In genomic region chr1:46223472-46223943, GRCh38 we compare ENCODE assay signal across 8 cellular contexts. TPM values are rescaled to one million over a fixed set of nuclear protein-coding genes. Genes with fewer than 3 reads are reported as not detected.
DNase-seq lines count a peak whose midpoint lies in the region; ATAC-seq and TF ChIP-seq lines count a peak whose summit lies in the region.

No MANE protein-coding gene starts in this region.

- H3K36me3 Mint-ChIP-seq in activated CD4-positive, alpha-beta T cell treated with anti-CD3 and anti-CD28 coated beads, Interleukin-2, amount 10 ng/mL, durations not matched to agents 24 days and 14 days (ENCODE audit: low read depth): no peaks in the 10 kb centered on the region

- H3K36me3 ChIP-seq in lung (ENCODE audit: control insufficient read depth in 2 of 2, insufficient read depth in 2 of 2, low read length in 2 of 2): no peaks in the 10 kb centered on the region

- ATAC-seq in HG03432 (IDR thresholded peaks at IDR 0.05; ENCODE audit: unreplicated experiment) (peak; percentile 77), lung (ENCODE audit: insufficient read depth, low FRiP score) (peak; percentile 59)

- no peak overlapping the region for H3K4me3 ChIP-seq in dorsolateral prefrontal cortex
- no peak overlapping the region for H3K4me3 ChIP-seq in lung

- H3K4me1 Mint-ChIP-seq in activated CD4-positive, alpha-beta T cell treated with anti-CD3 and anti-CD28 coated beads, Interleukin-2, amount 10 ng/mL, durations not matched to agents 24 days and 14 days: peaks cover 4% of the 10 kb centered on the region

- peak; percentile 71 to 98 (median 94) for TF ChIP-seq CTCF in dorsolateral prefrontal cortex (IDR thresholded peaks at IDR 0.05 in 54 of 56, conservative IDR thresholded peaks at IDR 0.05 in 2 of 56; ENCODE audit: low read depth in 1 of 56, partially characterized antibody in 56 of 56)
- TF ChIP-seq CTCF in lung (IDR thresholded peaks at IDR 0.05; ENCODE audit: control extremely low read depth, extremely low read depth): peak; percentile 81

- no peak overlapping the region for H3K27ac Mint-ChIP-seq in activated CD4-positive, alpha-beta T cell treated with anti-CD3 and anti-CD28 coated beads, Interleukin-2, amount 10 ng/mL, durations not matched to agents 24 days and 14 days

- intact Hi-C loops in activated CD4-positive, alpha-beta T cell treated with anti-CD3 and anti-CD28 coated beads, Interleukin-2, amount 10 ng/mL, durations not matched to agents 24 days and 14 days (cut with micrococcal nuclease): loop anchor here (1.0 to 2.0 kb wide), 2 partner anchors 39 to 186 kb away; no protein-coding TSS in a partner anchor
- intact Hi-C loops in dorsolateral prefrontal cortex (cut with DNase I): loop anchor here in 1 of 2 donors (1.0 to 5.0 kb wide), 4 partner anchors 43 to 187 kb away; partner anchors contain the start of genes LRRC41 and UQCRH

- no peaks in the 10 kb centered on the region for H3K4me1 ChIP-seq in lung (ENCODE audit: control insufficient read depth in 2 of 2, insufficient read depth in 2 of 2, low read length in 2 of 2)

- 16 to 27% methylated on average over 6 of the region's 6 CpGs for WGBS in lung, 2 donors

- H3K9me3 Mint-ChIP-seq in activated CD4-positive, alpha-beta T cell treated with anti-CD3 and anti-CD28 coated beads, Interleukin-2, amount 10 ng/mL, durations not matched to agents 24 days and 14 days: no peaks in the 10 kb centered on the region

- H3K4me3 Mint-ChIP-seq in activated CD4-positive, alpha-beta T cell treated with anti-CD3 and anti-CD28 coated beads, Interleukin-2, amount 10 ng/mL, durations not matched to agents 24 days and 14 days: no peak overlapping the region

- no peaks in the 10 kb centered on the region for H3K27me3 Mint-ChIP-seq in activated CD4-positive, alpha-beta T cell treated with anti-CD3 and anti-CD28 coated beads, Interleukin-2, amount 10 ng/mL, durations not matched to agents 24 days and 14 days

- no peaks in the 10 kb centered on the region for H3K9me3 ChIP-seq in lung (ENCODE audit: control insufficient read depth in 2 of 2, insufficient read depth in 1 of 2, low read length in 1 of 2)

- H3K27me3 ChIP-seq in dorsolateral prefrontal cortex: no peaks in the 10 kb centered on the region
- H3K27me3 ChIP-seq in lung (ENCODE audit: control insufficient read depth, insufficient read depth): no peaks in the 10 kb centered on the region

- peak; percentile 26 for DNase-seq in NK-92 treated with Interleukin-12 subunit alpha and Interleukin-12 subunit beta, amount 100 ng/mL, for 24 hours (lab: John Stamatoyannopoulos, UW)
- DNase-seq in NK-92 (lab: John Stamatoyannopoulos, UW; ENCODE audit: unreplicated experiment) (no peak), NCI-H526 (lab: John Stamatoyannopoulos, UW) (peak; percentile 89 to 95), dorsolateral prefrontal cortex (peak; percentile 63 to 87 (median 80)), lung (ENCODE audit: low spot score) (peak; percentile 64)
- DNase-seq in activated CD4-positive, alpha-beta T cell treated with anti-CD3 and anti-CD28 coated beads, Interleukin-2, amount 10 ng/mL, durations not matched to agents 24 days and 14 days: peak; percentile 86
- DNase-seq in stimulated activated CD8-positive, alpha-beta memory T cell treated with anti-CD3 and anti-CD28 coated beads, Interleukin-15, amount 100 ng/mL, for 48 hours (ENCODE audit: low read depth in 2 of 2): peak; percentile 20 to 35

- peak overlapping the region in 58 of 59 donors; percentile 69 to 100 (median 94) for H3K27ac ChIP-seq in dorsolateral prefrontal cortex
- H3K27ac ChIP-seq in lung (ENCODE audit: low read depth in 1 of 2, low read length in 1 of 2): no peak overlapping the region

RNA-seq across cellular contexts. Expression of gene LURAP1, which starts 20.4 kb away (rescaled TPM):
- total RNA-seq in activated CD4-positive, alpha-beta T cell treated with anti-CD3 and anti-CD28 coated beads, Interleukin-2, amount 10 ng/mL, durations not matched to agents 24 days and 14 days: 0.12 and 0.21 TPM in 2 replicates
- 10 to 100 TPM; 15.7 to 34.1 (median 24.1) TPM for total RNA-seq in dorsolateral prefrontal cortex
- 1 to 10 TPM in 1 of 2 donors, under 1 TPM in 1; 0.63 to 2.8 TPM for total RNA-seq in lung
- 1 to 10 TPM in 1 of 2 donors, under 1 TPM in 1; 0.41 to 1.2 TPM for polyA plus RNA-seq in lung

RNA-seq across cellular contexts. Expression of gene RAD54L, which starts 24.1 kb away (rescaled TPM):
- total RNA-seq in activated CD4-positive, alpha-beta T cell treated with anti-CD3 and anti-CD28 coated beads, Interleukin-2, amount 10 ng/mL, durations not matched to agents 24 days and 14 days: 55.5 and 59.6 TPM in 2 replicates
- 10 to 100 TPM in 1 of 120 experiments, 1 to 10 TPM in 118, under 1 TPM in 1; 0.89 to 10.5 (median 4.8) TPM for total RNA-seq in dorsolateral prefrontal cortex
- total RNA-seq in lung: 1 to 10 TPM; 2.1 to 2.2 TPM
- 1 to 10 TPM in 1 of 2 donors, under 1 TPM in 1; 0.72 to 2.0 TPM for polyA plus RNA-seq in lung

RNA-seq across cellular contexts. Expression of gene POMGNT1, which starts 25.3 kb away (rescaled TPM):
- 75.1 and 83.0 TPM in 2 replicates for total RNA-seq in activated CD4-positive, alpha-beta T cell treated with anti-CD3 and anti-CD28 coated beads, Interleukin-2, amount 10 ng/mL, durations not matched to agents 24 days and 14 days
- total RNA-seq in dorsolateral prefrontal cortex (100 to 1,000 TPM in 32 of 120 experiments, 10 to 100 TPM in 88; 58.7 to 145 (median 92.1) TPM), lung (10 to 100 TPM; 34.6 to 70.2 TPM)
- 10 to 100 TPM; 40.4 to 49.1 TPM for polyA plus RNA-seq in lung

RNA-seq across cellular contexts. Expression of gene P3R3URF, which starts 47.2 kb away (rescaled TPM):
- not detected in 2 replicates for total RNA-seq in activated CD4-positive, alpha-beta T cell treated with anti-CD3 and anti-CD28 coated beads, Interleukin-2, amount 10 ng/mL, durations not matched to agents 24 days and 14 days
- not detected for total RNA-seq in dorsolateral prefrontal cortex
- not detected for total RNA-seq in lung
- polyA plus RNA-seq in lung: not detected

RNA-seq across cellular contexts. Expression of gene TSPAN1, which starts 48.6 kb away (rescaled TPM):
- total RNA-seq in activated CD4-positive, alpha-beta T cell treated with anti-CD3 and anti-CD28 coated beads, Interleukin-2, amount 10 ng/mL, durations not matched to agents 24 days and 14 days: not detected in 2 replicates
- total RNA-seq in dorsolateral prefrontal cortex: 1 to 10 TPM in 113 of 120 experiments, under 1 TPM in 7; 0.32 to 5.8 (median 2.6) TPM
- total RNA-seq in lung: 100 to 1,000 TPM in 1 of 2 donors, 10 to 100 TPM in 1; 45.3 to 174 TPM
- 100 to 1,000 TPM; 105 to 174 TPM for polyA plus RNA-seq in lung

Comparison
In these comparisons a context has a peak if more than half of its experiments do, and no peak if none do; other contexts are left out.
1. H3K27ac ChIP-seq: peak in dorsolateral prefrontal cortex (58 of 59); none in lung (0 of 2).
2. RNA of gene LURAP1, which starts 20.4 kb away (total RNA-seq): 15.7 to 34.1 TPM in dorsolateral prefrontal cortex; 0.63 to 2.8 TPM in lung and 0.12 to 0.21 TPM in activated CD4-positive, alpha-beta T cell treated with anti-CD3 and anti-CD28 coated beads, Interleukin-2, amount 10 ng/mL, durations not matched to agents 24 days and 14 days; every median in the first group is over 4 times any median in the second.